11 cellular contexts compared by ENCODE assay signal in the genomic region with DNA sequence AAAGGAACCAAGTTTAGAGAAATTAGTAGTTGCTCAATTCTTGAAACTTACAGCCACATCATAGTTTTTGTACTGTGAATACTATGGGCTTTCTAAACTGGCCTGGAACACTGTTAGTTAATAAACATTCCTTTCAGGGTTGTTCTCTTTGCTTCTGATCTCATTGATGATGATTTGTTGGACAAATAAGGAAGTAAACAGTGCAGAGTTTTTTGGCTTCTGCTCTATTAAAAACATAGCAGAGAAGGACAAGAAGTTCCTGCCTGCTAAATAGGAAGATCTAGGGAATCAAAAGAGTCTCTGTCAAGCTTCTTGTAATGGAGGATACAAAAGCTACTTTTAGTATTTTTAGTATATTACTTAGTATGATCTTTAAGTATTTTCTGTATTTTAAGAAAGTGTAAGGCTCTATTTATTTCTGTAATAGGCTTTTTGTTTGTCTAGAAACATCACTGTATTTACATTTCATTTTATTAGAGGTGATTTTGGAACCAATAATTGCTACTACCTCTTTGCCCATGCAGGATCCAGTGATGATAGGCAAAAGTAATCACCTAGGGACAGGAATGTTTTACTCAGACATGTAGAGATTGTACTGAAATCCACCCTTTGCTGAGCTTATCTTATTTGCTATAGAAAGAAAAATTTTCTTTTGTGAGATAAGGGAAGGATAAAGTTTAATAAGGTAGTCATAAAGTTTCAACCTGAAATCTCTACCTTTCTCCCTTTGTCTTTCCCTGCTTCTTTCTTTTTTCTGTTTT.
DNase-seq lines count a peak whose midpoint lies in the region; ATAC-seq and TF ChIP-seq lines count a peak whose summit lies in the region.
"Had no signal": no experiment of that assay in that cellular context is flagged by ENCODE, and none has a peak within 500 bp of the region (broad histone marks: within the 10 kb centered on the region; RNA-seq: fewer than 3 reads in every experiment).

No MANE protein-coding gene starts in this region.

- peaks cover 47% of the 10 kb centered on the region for H3K36me3 Mint-ChIP-seq in mesothelial cell of epicardium

- DNase-seq in LHCN-M2 (ENCODE audit: low read depth) (peak; percentile 7), fibroblast of gingiva (ENCODE audit: low read depth) (peak; percentile 68), mesothelial cell of epicardium (ENCODE audit: low spot score in 2 of 2, unreplicated experiment in 2 of 2) (no peak), RWPE1 (ENCODE audit: low spot score) (no peak)
- DNase-seq in activated naive CD4-positive, alpha-beta T cell (lab: John Stamatoyannopoulos, UW) = no peak

- H3K27ac ChIP-seq in 22Rv1 = peak overlapping the region; percentile 92
- no peak overlapping the region for H3K27ac ChIP-seq in RWPE1
- H3K27ac ChIP-seq: BLaER1, SK-N-MC had no signal

- peak overlapping the region; percentile 35 for H3K27ac Mint-ChIP-seq in mesothelial cell of epicardium
- H3K27ac Mint-ChIP-seq: activated naive CD4-positive, alpha-beta T cell treated with anti-CD3 and anti-CD28 coated beads, Interleukin-2, amount 50 U/mL, for 24 hours had no signal

- ATAC-seq in HG03439 (IDR thresholded peaks at IDR 0.05; ENCODE audit: unreplicated experiment) = no peak
- ATAC-seq in HG02870 (IDR thresholded peaks at IDR 0.05; ENCODE audit: unreplicated experiment) = no peak

- H3K27me3 Mint-ChIP-seq in mesothelial cell of epicardium (ENCODE audit: low read depth) = no peaks in the 10 kb centered on the region
- H3K27me3 Mint-ChIP-seq: activated naive CD4-positive, alpha-beta T cell treated with anti-CD3 and anti-CD28 coated beads, Interleukin-2, amount 50 U/mL, for 24 hours had no signal

- CTCF ChIA-PET in RWPE1 (lab: Yijun Ruan, JAX) = no interaction called here

- peaks cover 24% of the 10 kb centered on the region for H3K9me3 Mint-ChIP-seq in mesothelial cell of epicardium
- H3K9me3 Mint-ChIP-seq: activated naive CD4-positive, alpha-beta T cell treated with anti-CD3 and anti-CD28 coated beads, Interleukin-2, amount 50 U/mL, for 24 hours had no signal

- no peak overlapping the region for H3K4me3 Mint-ChIP-seq in mesothelial cell of epicardium
- H3K4me3 Mint-ChIP-seq: activated naive CD4-positive, alpha-beta T cell treated with anti-CD3 and anti-CD28 coated beads, Interleukin-2, amount 50 U/mL, for 24 hours had no signal

- TF ChIP-seq CTCF in 22Rv1 (IDR thresholded peaks at IDR 0.05) = no peak
- no peak for TF ChIP-seq CTCF in mesothelial cell of epicardium (IDR thresholded peaks at IDR 0.05; ENCODE audit: unreplicated experiment)
- TF ChIP-seq CTCF in RWPE1 (conservative IDR thresholded peaks at IDR 0.05; ENCODE audit: low read depth) = no peak

- no peaks in the 10 kb centered on the region for H3K4me1 Mint-ChIP-seq in mesothelial cell of epicardium

- POLR2A ChIA-PET in RWPE1 (lab: Yijun Ruan, JAX; ENCODE audit: low non-redundant PET) = no interaction called here

Comparison
In these comparisons a context has a peak if more than half of its experiments do, and no peak if none do; other contexts are left out.
1. DNase-seq: peak in LHCN-M2 (single experiment) and fibroblast of gingiva (single experiment); none in mesothelial cell of epicardium (0 of 2), activated naive CD4-positive, alpha-beta T cell (0 of 4) and RWPE1 (single experiment).